Comparison of ENCODE assay signal across 9 cellular contexts in the genomic region with DNA sequence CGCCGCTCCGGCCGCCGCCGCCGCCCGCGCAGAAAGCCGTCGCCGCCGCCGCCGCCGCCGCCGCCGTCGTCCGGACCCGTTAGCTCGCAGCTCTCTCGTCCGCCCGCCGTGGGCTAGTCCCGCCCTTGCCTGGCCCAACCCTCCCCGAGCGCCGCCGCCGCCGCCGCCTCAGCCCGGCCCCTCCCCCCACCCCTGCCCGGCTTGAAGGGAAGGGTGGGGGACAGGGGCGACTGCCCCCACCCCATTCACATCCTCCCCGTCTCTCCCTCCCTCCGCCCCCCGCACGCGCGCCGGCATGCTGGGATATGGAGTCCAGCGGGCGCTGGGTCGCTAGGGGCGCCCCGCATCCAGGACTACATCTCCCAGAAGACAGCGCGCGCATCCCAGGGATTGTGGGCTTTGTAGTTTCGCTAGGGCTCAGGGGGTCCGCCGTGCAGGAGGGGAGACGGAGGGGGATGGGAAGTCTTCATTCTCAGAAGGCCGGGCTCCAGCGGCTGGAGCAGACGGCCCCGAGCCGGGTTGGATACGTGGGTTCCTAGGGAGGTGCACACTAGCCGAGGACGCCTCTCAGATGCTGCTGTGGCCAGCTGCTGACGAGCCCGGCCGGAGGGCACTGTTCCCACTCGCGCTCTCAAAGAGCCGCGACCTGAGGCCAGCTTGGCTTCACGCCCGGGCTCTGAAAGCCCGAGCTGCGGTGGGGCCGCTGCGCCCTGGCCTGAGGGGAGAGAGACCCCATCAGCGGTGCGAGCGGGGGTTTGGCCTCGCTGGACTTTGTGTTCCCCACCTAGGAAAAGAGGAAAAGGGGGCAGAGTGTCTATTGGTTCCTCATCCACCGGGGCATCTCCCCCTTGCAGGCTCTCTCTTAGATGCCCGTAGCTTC. TPM values are rescaled to one million over a fixed set of nuclear protein-coding genes. Genes with fewer than 3 reads are reported as not detected.
DNase-seq lines count a peak whose midpoint lies in the region; ATAC-seq, FAIRE-seq and TF ChIP-seq lines count a peak whose summit lies in the region.
"Had no signal": no experiment of that assay in that cellular context is flagged by ENCODE, and none has a peak within 500 bp of the region (broad histone marks: within the 10 kb centered on the region; RNA-seq: fewer than 3 reads in every experiment).

ST3GAL2 (minus strand) TSS at position 118 of the 880 bp plus-strand sequence. CDS start 40,570 bp downstream, outside the sequence.

- ATAC-seq in HG03432 (IDR thresholded peaks at IDR 0.05; ENCODE audit: unreplicated experiment) = peak; percentile 84
- ATAC-seq in HepG2 = peak; percentile 88

- no TSS peak for BruUV-seq in HepG2 (replicated peaks; lab: Mats Ljungman, UMichigan)

- H3K36me3 ChIP-seq in HepG2 (replicated peaks in 1 of 2; ENCODE audit: control insufficient read depth in 1 of 2, insufficient read depth in 2 of 2, low read length in 2 of 2) = peaks cover 4 to 9% of the 10 kb centered on the region in 2 experiments

- H3K9ac ChIP-seq in HepG2 (ENCODE audit: insufficient read depth, low read depth, low read length) = peak within 1 kb of the TSS; percentile 81

- WGBS in HepG2 (ENCODE audit: low lambda C conversion rate) = 3% methylated on average over 27 of the region's 84 CpGs

- in situ Hi-C loops in HepG2 (cut with HindIII; ENCODE audit: extremely low pct_ligation_motif_present, low pct_unique_long_range_greater_than_20kb) = no loop called here

- peaks cover 66% of the 10 kb centered on the region for H3K4me1 ChIP-seq in HepG2 (ENCODE audit: insufficient read depth, low read length)

- peak; percentile 27 for TF ChIP-seq CTCF in HepG2 (CRISPR knock-in tag; IDR thresholded peaks at IDR 0.05)

- TF ChIP-seq POLR2A in GM19099 (IDR thresholded peaks at IDR 0.05; ENCODE audit: extremely low read depth, insufficient read length, low read depth) = peak; percentile 44
- peak; percentile 56 to 72; a peak in 3 of 4 replicates for TF ChIP-seq POLR2A in HepG2 (IDR thresholded peaks at IDR 0.05; ENCODE audit: insufficient read depth in 1 of 2, low read depth in 2 of 2, low read length in 2 of 2)

- DNase-seq in AML-193 (lab: John Stamatoyannopoulos, UW) = peak; percentile 46 to 53
- DNase-seq in NCI-H748 (lab: John Stamatoyannopoulos, UW; ENCODE audit: unreplicated experiment) = peak; percentile 92
- DNase-seq in activated CD4-positive, alpha-beta T cell treated with anti-CD3 and anti-CD28 coated beads, Interleukin-2, amount 50 U/mL, for 1 hour = peak; percentile 92
- DNase-seq in dedifferentiated amniotic fluid mesenchymal stem cell (ENCODE audit: extremely low spot score) = peak; percentile 91
- DNase-seq in HepG2 (ENCODE audit: low spot score) = peak; percentile 93
- DNase-seq in stimulated activated CD4-positive, alpha-beta T cell treated with anti-CD3 and anti-CD28 coated beads, Interleukin-2, amount 100 ng/mL, for 48 hours = peak; percentile 88 to 89

- POLR2A ChIA-PET in HepG2 (lab: Yijun Ruan, JAX) = interaction anchor here (0.7 to 8.3 kb wide), 12 partner anchors 10 to 151 kb away, joined by 3 to 78 read pairs (median 6); partner anchors contain the start of genes AARS1, DDX19A and FCSK

- H2AFZ ChIP-seq in HepG2 (ENCODE audit: low read length) = peak within 1 kb of the TSS; percentile 5

- no peaks in the 10 kb centered on the region for H3K9me3 ChIP-seq in HepG2 (ENCODE audit: low read length)

- H3K79me2 ChIP-seq in HepG2 (ENCODE audit: insufficient read depth, low read length) = peaks cover 35% of the 10 kb centered on the region

- no peaks in the 10 kb centered on the region; a peak in 1 of 5 replicates for H3K27me3 ChIP-seq in HepG2 (ENCODE audit: control insufficient read depth in 1 of 2, insufficient read depth in 2 of 2, low read length in 2 of 2)

- H3K4me2 ChIP-seq in HepG2 (ENCODE audit: low read depth, low read length) = peak within 1 kb of the TSS; percentile 97

- peak within 1 kb of the TSS; percentile 82 to 92 (median 89) for H3K4me3 ChIP-seq in HepG2 (replicated peaks in 1 of 3; ENCODE audit: insufficient read depth in 1 of 3, low read depth in 2 of 3, low read length in 3 of 3)

- CTCF ChIA-PET in HepG2 (lab: Yijun Ruan, JAX; ENCODE audit: low intra/inter-chr PET ratio, low total read pairs) = no interaction called here

- H4K20me1 ChIP-seq in HepG2 (ENCODE audit: insufficient read depth, low read length) = no peaks in the 10 kb centered on the region

- H3K27ac ChIP-seq in HepG2 (ENCODE audit: extremely low read length, insufficient read depth, low read length) = peak within 1 kb of the TSS; percentile 69

- intact Hi-C loops in HepG2 (cut with micrococcal nuclease; ENCODE audit: unreplicated experiment) = loop anchor here (5.0 kb wide), 1 partner anchor 37 kb away; no protein-coding TSS in a partner anchor

- TF ChIP-seq EP300 in HepG2 (IDR thresholded peaks at IDR 0.05; ENCODE audit: low read depth in 2 of 2, low read length in 2 of 2) (peak in 1 of 2 experiments; percentile 54; a peak in 2 of 4 replicates), HepG2 (CRISPR knock-in tag; IDR thresholded peaks at IDR 0.05; ENCODE audit: borderline replicate concordance) (no peak; the same call in 1 of the 2 replicates)

- FAIRE-seq in HepG2 (lab: Jason Lieb, UNC) = no peak
- FAIRE-seq: TTC549 had no signal

- peak; percentile 51 for TF ChIP-seq RAD21 in HepG2 (CRISPR knock-in tag; IDR thresholded peaks at IDR 0.05)

TF ChIP-seq in HepG2, 621 proteins besides CTCF, POLR2A, EP300 and RAD21 (continues in another document):
- TF ChIP-seq, protein P1, sequence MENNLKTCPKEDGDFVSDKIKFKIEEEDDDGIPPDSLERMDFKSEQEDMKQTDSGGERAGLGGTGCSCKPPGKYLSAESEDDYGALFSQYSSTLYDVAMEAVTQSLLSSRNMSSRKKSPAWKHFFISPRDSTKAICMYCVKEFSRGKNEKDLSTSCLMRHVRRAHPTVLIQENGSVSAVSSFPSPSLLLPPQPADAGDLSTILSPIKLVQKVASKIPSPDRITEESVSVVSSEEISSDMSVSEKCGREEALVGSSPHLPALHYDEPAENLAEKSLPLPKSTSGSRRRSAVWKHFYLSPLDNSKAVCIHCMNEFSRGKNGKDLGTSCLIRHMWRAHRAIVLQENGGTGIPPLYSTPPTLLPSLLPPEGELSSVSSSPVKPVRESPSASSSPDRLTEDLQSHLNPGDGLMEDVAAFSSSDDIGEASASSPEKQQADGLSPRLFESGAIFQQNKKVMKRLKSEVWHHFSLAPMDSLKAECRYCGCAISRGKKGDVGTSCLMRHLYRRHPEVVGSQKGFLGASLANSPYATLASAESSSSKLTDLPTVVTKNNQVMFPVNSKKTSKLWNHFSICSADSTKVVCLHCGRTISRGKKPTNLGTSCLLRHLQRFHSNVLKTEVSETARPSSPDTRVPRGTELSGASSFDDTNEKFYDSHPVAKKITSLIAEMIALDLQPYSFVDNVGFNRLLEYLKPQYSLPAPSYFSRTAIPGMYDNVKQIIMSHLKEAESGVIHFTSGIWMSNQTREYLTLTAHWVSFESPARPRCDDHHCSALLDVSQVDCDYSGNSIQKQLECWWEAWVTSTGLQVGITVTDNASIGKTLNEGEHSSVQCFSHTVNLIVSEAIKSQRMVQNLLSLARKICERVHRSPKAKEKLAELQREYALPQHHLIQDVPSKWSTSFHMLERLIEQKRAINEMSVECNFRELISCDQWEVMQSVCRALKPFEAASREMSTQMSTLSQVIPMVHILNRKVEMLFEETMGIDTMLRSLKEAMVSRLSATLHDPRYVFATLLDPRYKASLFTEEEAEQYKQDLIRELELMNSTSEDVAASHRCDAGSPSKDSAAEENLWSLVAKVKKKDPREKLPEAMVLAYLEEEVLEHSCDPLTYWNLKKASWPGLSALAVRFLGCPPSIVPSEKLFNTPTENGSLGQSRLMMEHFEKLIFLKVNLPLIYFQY (CRISPR knock-in tag; IDR thresholded peaks at IDR 0.05; ENCODE audit: borderline replicate concordance) = peak; percentile 56; the same call in 1 of the 2 replicates
- TF ChIP-seq ZNF10 (CRISPR knock-in tag; IDR thresholded peaks at IDR 0.05; ENCODE audit: borderline replicate concordance, low read depth) (no peak), SRSF9 (IDR thresholded peaks at IDR 0.05; ENCODE audit: borderline replicate concordance, insufficient read depth, low read depth, low read length, poor library complexity, severe bottlenecking) (no peak)
- TF ChIP-seq, protein P2, sequence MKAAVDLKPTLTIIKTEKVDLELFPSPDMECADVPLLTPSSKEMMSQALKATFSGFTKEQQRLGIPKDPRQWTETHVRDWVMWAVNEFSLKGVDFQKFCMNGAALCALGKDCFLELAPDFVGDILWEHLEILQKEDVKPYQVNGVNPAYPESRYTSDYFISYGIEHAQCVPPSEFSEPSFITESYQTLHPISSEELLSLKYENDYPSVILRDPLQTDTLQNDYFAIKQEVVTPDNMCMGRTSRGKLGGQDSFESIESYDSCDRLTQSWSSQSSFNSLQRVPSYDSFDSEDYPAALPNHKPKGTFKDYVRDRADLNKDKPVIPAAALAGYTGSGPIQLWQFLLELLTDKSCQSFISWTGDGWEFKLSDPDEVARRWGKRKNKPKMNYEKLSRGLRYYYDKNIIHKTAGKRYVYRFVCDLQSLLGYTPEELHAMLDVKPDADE (CRISPR knock-in tag; IDR thresholded peaks at IDR 0.05) = no peak

RNA-seq across cellular contexts. Expression of gene ST3GAL2, which starts in this region (rescaled TPM):
- 17.8 and 24.9 TPM in 2 replicates for total RNA-seq in HepG2 (2016; rRNA removed; fragmentation: Illumina TruSeq; extraction: Trizol)
- 3.6 TPM in 2 replicates for total RNA-seq in HepG2 (2016; cell fraction: cytosol; rRNA removed; fragmentation: Illumina TruSeq; extraction: Trizol; ENCODE audit: low read depth)
- total RNA-seq in HepG2 (2016; cell fraction: insoluble cytoplasmic fraction; rRNA removed; fragmentation: Illumina TruSeq; extraction: Trizol) = 15.8 and 25.9 TPM in 2 replicates
- 14.6 and 18.9 TPM in 2 replicates for total RNA-seq in HepG2 (2016; cell fraction: membrane; rRNA removed; fragmentation: Illumina TruSeq; extraction: Trizol)
- total RNA-seq in HepG2 (2016; cell fraction: nucleus; rRNA removed; fragmentation: Illumina TruSeq; extraction: Trizol) = 15.0 and 18.9 TPM in 2 replicates
- polyA plus RNA-seq in HepG2 (2011; rRNA removed) = 16.3 and 17.0 TPM in 2 replicates
- polyA plus RNA-seq in HepG2 (2011; cell fraction: cytosol; rRNA removed) = 10.9 and 15.5 TPM in 2 replicates
- polyA plus RNA-seq in HepG2 (2011; cell fraction: nucleus; rRNA removed) = 14.6 and 16.7 TPM in 2 replicates
- 13.3 and 16.9 TPM in 2 replicates for polyA plus RNA-seq in HepG2 (2012)
- polyA plus RNA-seq in HepG2 (2016; cell fraction: cytosol; fragmentation: Illumina TruSeq; extraction: Trizol; ENCODE audit: low read depth) = 2.3 and 2.9 TPM in 2 replicates
- 20.4 and 21.6 TPM in 2 replicates for polyA plus RNA-seq in HepG2 (2016; cell fraction: insoluble cytoplasmic fraction; fragmentation: Illumina TruSeq; extraction: Trizol; ENCODE audit: low read depth)
- 11.6 and 11.9 TPM in 2 replicates for polyA plus RNA-seq in HepG2 (2016; cell fraction: membrane; fragmentation: Illumina TruSeq; extraction: Trizol; ENCODE audit: low read depth)
- polyA plus RNA-seq in HepG2 (2016; cell fraction: nucleus; fragmentation: Illumina TruSeq; extraction: Trizol; ENCODE audit: insufficient read depth, low read depth) = 22.8 and 26.4 TPM in 2 replicates
- polyA minus RNA-seq in HepG2 (2011; rRNA and poly(A)+ RNA removed; ENCODE audit: low replicate concordance) = 49.4 and 94.6 TPM in 2 replicates
- polyA minus RNA-seq in HepG2 (2011; cell fraction: cytosol; rRNA and poly(A)+ RNA removed) = 25.8 and 27.6 TPM in 2 replicates
- 22.4 and 31.0 TPM in 2 replicates for polyA minus RNA-seq in HepG2 (2011; cell fraction: nucleus; rRNA and poly(A)+ RNA removed)

Comparison
In these comparisons a context has a peak if more than half of its experiments do, and no peak if none do; other contexts are left out.
1. Peak in every context shown above with its lines: DNase-seq, ATAC-seq, H3K4me3 ChIP-seq and H3K27ac ChIP-seq.